12 cellular contexts compared by ENCODE assay signal in the genomic region with DNA sequence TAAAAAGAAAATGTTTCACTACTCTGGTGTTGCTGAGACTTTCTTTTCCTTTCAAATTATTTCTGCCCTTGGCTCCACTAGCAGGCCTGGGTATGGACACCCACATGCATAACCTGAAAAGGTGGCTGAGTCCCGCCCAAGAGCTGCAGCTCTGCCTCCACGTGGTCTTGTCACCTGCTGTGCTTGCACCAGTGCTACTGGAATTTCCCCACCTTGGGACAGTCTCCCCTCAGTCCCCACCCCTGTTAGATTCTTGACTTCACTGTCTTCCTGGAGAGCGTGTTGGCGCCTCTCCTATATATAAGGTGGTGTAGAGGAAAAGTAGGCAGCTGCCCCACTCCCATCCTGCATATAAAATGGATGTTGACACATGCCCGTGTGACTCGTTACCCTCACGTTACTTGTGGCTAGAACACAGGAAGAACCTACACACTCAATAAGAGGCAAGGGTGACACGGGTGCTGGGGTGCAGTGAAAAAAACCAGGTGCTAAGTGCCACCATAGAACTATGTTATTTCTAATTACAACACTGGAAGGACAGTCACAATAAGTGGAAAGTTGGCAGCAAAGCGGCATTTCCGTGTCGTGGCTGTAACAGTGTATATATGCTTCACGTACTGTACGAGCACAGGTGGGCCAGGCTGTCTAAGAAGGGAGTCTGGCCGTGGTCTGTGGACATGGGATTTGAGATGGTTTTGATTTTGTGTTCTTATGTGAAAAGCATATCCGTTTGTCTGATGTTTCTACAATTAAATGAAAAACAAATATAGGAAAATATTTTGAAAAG.
DNase-seq lines count a peak whose midpoint lies in the region; ATAC-seq and TF ChIP-seq lines count a peak whose summit lies in the region.
"Had no signal": no experiment of that assay in that cellular context is flagged by ENCODE, and none has a peak within 500 bp of the region (broad histone marks: within the 10 kb centered on the region; RNA-seq: fewer than 3 reads in every experiment).

No MANE protein-coding gene starts in this region.

- H3K9me3 ChIP-seq in CD4-positive, alpha-beta T cell (ENCODE audit: control insufficient read depth, low read length), result no peaks in the 10 kb centered on the region
- H3K9me3 ChIP-seq in GM23248 (ENCODE audit: low read depth), result no peaks in the 10 kb centered on the region
- H3K9me3 ChIP-seq: heart right ventricle had no signal

- in situ Hi-C loops in GM23248 (cut with MboI), result no loop called here

- peak; percentile 16 for ATAC-seq in CD4-positive, alpha-beta T cell (ENCODE audit: poor library complexity)
- no peak for ATAC-seq in GM18868 (IDR thresholded peaks at IDR 0.05; ENCODE audit: unreplicated experiment)
- no peak for ATAC-seq in GM19328 (IDR thresholded peaks at IDR 0.05; ENCODE audit: unreplicated experiment)
- ATAC-seq: heart right ventricle had no signal

- H3K9me3 Mint-ChIP-seq in CD4-positive, alpha-beta T cell, result no peaks in the 10 kb centered on the region
- no peaks in the 10 kb centered on the region for H3K9me3 Mint-ChIP-seq in activated CD4-positive, alpha-beta T cell treated with anti-CD3 and anti-CD28 coated beads, Interleukin-2, amount 10 ng/mL, durations not matched to agents 7 days and 5 days
- H3K9me3 Mint-ChIP-seq in immature natural killer cell, result no peaks in the 10 kb centered on the region

- H3K9me2 ChIP-seq in GM23248 (ENCODE audit: insufficient read depth), result no peaks in the 10 kb centered on the region

- peaks cover 33% of the 10 kb centered on the region for H3F3A ChIP-seq in GM23248 (ENCODE audit: insufficient read depth)

- peaks cover 29% of the 10 kb centered on the region for H3K4me1 ChIP-seq in GM23248 (ENCODE audit: insufficient read depth)

- peak in 2 of 10 experiments; percentile 11 to 15 for DNase-seq in CD4-positive, alpha-beta T cell
- DNase-seq in GM23248, result peak; percentile 50
- peak; percentile 41 for DNase-seq in activated CD4-positive, alpha-beta T cell treated with anti-CD3 and anti-CD28 coated beads, Interleukin-2, amount 10 ng/mL, durations not matched to agents 7 days and 5 days
- peak; percentile 56 to 73 (median 60) for DNase-seq in immature natural killer cell
- no peak for DNase-seq in SIG-M5 treated with dmso at 0.1 percent for 504 hours (lab: John Stamatoyannopoulos, UW; ENCODE audit: unreplicated experiment)
- DNase-seq in glomerular visceral epithelial cell (ENCODE audit: extremely low spot score), result no peak
- DNase-seq: amniotic stem cell, heart right ventricle, NCI-H446, Right ventricle myocardium superior had no signal

- no peak overlapping the region for H2AFZ ChIP-seq in GM23248

- POLR2A ChIA-PET in CD4-positive, alpha-beta T cell (lab: Charles Lee), result no interaction called here
- POLR2A ChIA-PET in activated CD4-positive, alpha-beta T cell treated with anti-CD3 and anti-CD28 coated beads, Interleukin-2, amount 10 ng/mL, durations not matched to agents 7 days and 5 days (lab: Charles Lee), result no interaction called here

- H4K20me1 ChIP-seq in GM23248 (ENCODE audit: insufficient read depth), result no peaks in the 10 kb centered on the region

- no peaks in the 10 kb centered on the region for H3K27me3 Mint-ChIP-seq in CD4-positive, alpha-beta T cell
- H3K27me3 Mint-ChIP-seq in activated CD4-positive, alpha-beta T cell treated with anti-CD3 and anti-CD28 coated beads, Interleukin-2, amount 10 ng/mL, durations not matched to agents 7 days and 5 days, result no peaks in the 10 kb centered on the region
- H3K27me3 Mint-ChIP-seq in immature natural killer cell (ENCODE audit: low read depth in 3 of 3), result peaks cover 12 to 32% (median 19%) of the 10 kb centered on the region in 3 donors

- no peaks in the 10 kb centered on the region for H3K27me3 ChIP-seq in CD4-positive, alpha-beta T cell (ENCODE audit: control insufficient read depth, insufficient read depth, low read length)
- H3K27me3 ChIP-seq in GM23248 (replicated peaks; ENCODE audit: insufficient read depth), result peaks cover 1% of the 10 kb centered on the region; the same call in 1 of the 2 replicates

- H3K4me3 ChIP-seq in GM23248, result no peak overlapping the region
- H3K4me3 ChIP-seq: heart right ventricle had no signal

- H3K4me2 ChIP-seq in GM23248 (ENCODE audit: unreplicated experiment), result no peak overlapping the region

- CTCF ChIA-PET in CD4-positive, alpha-beta T cell (lab: Charles Lee), result no interaction called here
- CTCF ChIA-PET in activated CD4-positive, alpha-beta T cell treated with anti-CD3 and anti-CD28 coated beads, Interleukin-2, amount 10 ng/mL, durations not matched to agents 7 days and 5 days (lab: Charles Lee), result interaction anchor here (0.7 to 1.8 kb wide), 3 partner anchors 10 to 19 kb away, joined by 3 to 4 read pairs (median 3); no protein-coding TSS in a partner anchor

- H3K36me3 Mint-ChIP-seq in CD4-positive, alpha-beta T cell (ENCODE audit: low read depth), result peaks cover 10% of the 10 kb centered on the region
- no peaks in the 10 kb centered on the region for H3K36me3 Mint-ChIP-seq in activated CD4-positive, alpha-beta T cell treated with anti-CD3 and anti-CD28 coated beads, Interleukin-2, amount 10 ng/mL, durations not matched to agents 7 days and 5 days (ENCODE audit: low read depth)
- peaks cover 0 to 8% (median 0%) of the 10 kb centered on the region in 3 donors for H3K36me3 Mint-ChIP-seq in immature natural killer cell

- peaks cover 48% of the 10 kb centered on the region for H3K4me1 Mint-ChIP-seq in CD4-positive, alpha-beta T cell (ENCODE audit: low read depth)
- peaks cover 56% of the 10 kb centered on the region for H3K4me1 Mint-ChIP-seq in activated CD4-positive, alpha-beta T cell treated with anti-CD3 and anti-CD28 coated beads, Interleukin-2, amount 10 ng/mL, durations not matched to agents 7 days and 5 days
- H3K4me1 Mint-ChIP-seq in immature natural killer cell, result peaks cover 30 to 35% of the 10 kb centered on the region in 2 donors

- no peak overlapping the region for H3K27ac ChIP-seq in CD4-positive, alpha-beta T cell (ENCODE audit: low read depth, low read length)
- no peak overlapping the region for H3K27ac ChIP-seq in GM23248
- H3K27ac ChIP-seq: heart right ventricle had no signal

- H3K79me2 ChIP-seq in GM23248 (ENCODE audit: insufficient read depth), result no peaks in the 10 kb centered on the region

- WGBS in GM23248 (ENCODE audit: low coverage in 1 of 2, low lambda C conversion rate in 2 of 2, missing lambda C conversion rate in 2 of 2), 2 experiments, result 51 to 52% methylated on average over 15 of the region's 15 CpGs

- H3K4me3 Mint-ChIP-seq in CD4-positive, alpha-beta T cell, result peak overlapping the region; percentile 11
- H3K4me3 Mint-ChIP-seq in activated CD4-positive, alpha-beta T cell treated with anti-CD3 and anti-CD28 coated beads, Interleukin-2, amount 10 ng/mL, durations not matched to agents 7 days and 5 days, result no peak overlapping the region
- H3K4me3 Mint-ChIP-seq in immature natural killer cell, result peak overlapping the region; percentile 33 to 81 (median 46)

- TF ChIP-seq CTCF in CD4-positive, alpha-beta T cell (IDR thresholded peaks at IDR 0.05), result no peak

- no peak overlapping the region for H3K9ac ChIP-seq in GM23248

- H3K36me3 ChIP-seq in GM23248 (ENCODE audit: low read depth), result peaks cover 3% of the 10 kb centered on the region; the same call in 1 of the 2 replicates

- intact Hi-C loops in CD4-positive, alpha-beta T cell (cut with DNase I, micrococcal nuclease), result no loop called here

- peak overlapping the region; percentile 83 for H3K27ac Mint-ChIP-seq in CD4-positive, alpha-beta T cell
- H3K27ac Mint-ChIP-seq in activated CD4-positive, alpha-beta T cell treated with anti-CD3 and anti-CD28 coated beads, Interleukin-2, amount 10 ng/mL, durations not matched to agents 7 days and 5 days, result peak overlapping the region; percentile 69
- peak overlapping the region; percentile 14 to 90 (median 64) for H3K27ac Mint-ChIP-seq in immature natural killer cell

Comparison
In these comparisons a context has a peak if more than half of its experiments do, and no peak if none do; other contexts are left out.
1. DNase-seq: peak in GM23248 (single experiment), activated CD4-positive, alpha-beta T cell treated with anti-CD3 and anti-CD28 coated beads, Interleukin-2, amount 10 ng/mL, durations not matched to agents 7 days and 5 days (single experiment) and immature natural killer cell (3 of 3); none in SIG-M5 treated with dmso at 0.1 percent for 504 hours (single experiment) and glomerular visceral epithelial cell (single experiment).
2. Peak in every context shown above with its lines, with median percentiles within 50 percentile points of each other: H3K27ac Mint-ChIP-seq.